In the genomic region with DNA sequence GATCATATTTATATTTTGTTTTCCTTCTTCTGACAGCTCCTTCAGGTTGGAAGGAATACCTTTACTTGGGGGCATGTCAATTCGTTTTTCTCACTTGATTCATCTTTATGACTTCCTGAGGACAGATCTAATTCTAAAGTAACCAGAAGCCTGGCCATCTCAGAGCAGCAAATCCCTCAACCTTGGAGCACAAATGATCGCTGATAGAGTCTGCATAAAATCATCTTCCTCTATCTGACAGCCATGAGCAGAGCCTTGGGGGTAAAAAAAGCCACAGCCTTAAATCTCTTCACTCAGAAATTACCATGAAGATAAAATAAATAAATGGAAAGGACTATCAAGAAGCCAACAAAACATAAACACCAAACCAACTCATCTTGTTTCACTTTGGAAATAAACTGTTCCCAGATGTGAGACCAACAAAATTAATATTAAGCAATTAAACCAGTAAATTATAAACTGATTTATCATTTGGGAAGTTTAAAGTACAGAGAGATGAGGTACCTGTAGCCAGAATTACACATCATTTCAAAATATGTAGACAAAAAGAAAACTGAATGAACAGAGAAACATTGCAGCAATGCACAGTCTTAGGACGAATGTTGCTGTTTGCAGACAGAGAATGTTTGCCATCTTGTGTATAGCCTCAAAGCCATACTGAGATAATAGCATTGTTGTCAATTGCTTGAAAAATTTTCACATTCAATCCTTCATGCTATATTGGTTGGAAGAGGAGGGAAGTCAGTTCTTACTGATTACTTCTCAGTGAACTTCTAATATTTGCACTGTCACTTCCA, we compare ENCODE assay signal across 20 cellular contexts.
A peak's percentile ranks its signal among the peaks of the same experiment; 100 is the strongest.
DNase-seq lines count a peak whose midpoint lies in the region; ATAC-seq and TF ChIP-seq lines count a peak whose summit lies in the region.
"Had no signal": no experiment of that assay in that cellular context is flagged by ENCODE, and none has a peak within 500 bp of the region (broad histone marks: within the 10 kb centered on the region; RNA-seq: fewer than 3 reads in every experiment).

No MANE protein-coding gene starts in this region.

- H3K36me3 Mint-ChIP-seq in nephron progenitor cell (ENCODE audit: low read depth) = no peaks in the 10 kb centered on the region
- H3K36me3 Mint-ChIP-seq: CD14-positive monocyte had no signal

- no peaks in the 10 kb centered on the region for H4K20me1 ChIP-seq in KMS-11 (ENCODE audit: insufficient read depth)

- no peaks in the 10 kb centered on the region for H3K9me3 ChIP-seq in BE2C
- H3K9me3 ChIP-seq: A549, MG63, Peyer's patch had no signal

- H3K9me3 Mint-ChIP-seq in nephron progenitor cell = no peaks in the 10 kb centered on the region
- H3K9me3 Mint-ChIP-seq: GM23338 had no signal

- H3K4me2 ChIP-seq in KMS-11 = no peak overlapping the region
- H3K4me2 ChIP-seq: A549, GM23338 had no signal

- H3K27me3 ChIP-seq in BE2C (no peaks in the 10 kb centered on the region; the same call in 1 of the 2 replicates), KMS-11 (ENCODE audit: insufficient read depth, low read depth) (no peaks in the 10 kb centered on the region)
- H3K27me3 ChIP-seq: MG63, Peyer's patch had no signal

- no peaks in the 10 kb centered on the region for H3K27me3 Mint-ChIP-seq in nephron progenitor cell (ENCODE audit: low read depth, poor library complexity)

- TF ChIP-seq CTCF in BE2C (IDR thresholded peaks at IDR 0.05; ENCODE audit: low read depth, low read length) = no peak
- TF ChIP-seq CTCF in KMS-11 (conservative IDR thresholded peaks at IDR 0.05; ENCODE audit: low read depth, low read length) = no peak
- no peak for TF ChIP-seq CTCF in nephron progenitor cell (IDR thresholded peaks at IDR 0.05)

- no peak for ATAC-seq in GM19324 (IDR thresholded peaks at IDR 0.05; ENCODE audit: low FRiP score, unreplicated experiment)
- no peak for ATAC-seq in HG02840 (IDR thresholded peaks at IDR 0.05; ENCODE audit: low FRiP score, unreplicated experiment)
- ATAC-seq in HG03139 (IDR thresholded peaks at IDR 0.05; ENCODE audit: unreplicated experiment) = no peak
- ATAC-seq: A549, GM12878, GM23338, HepG2 had no signal

- H3K27ac Mint-ChIP-seq in nephron progenitor cell = peak overlapping the region; percentile 77
- H3K27ac Mint-ChIP-seq: CD14-positive monocyte, GM23338 had no signal

- H3K4me3 Mint-ChIP-seq in nephron progenitor cell = no peak overlapping the region
- H3K4me3 Mint-ChIP-seq: CD14-positive monocyte, GM23338 had no signal

- H2AFZ ChIP-seq in KMS-11 (ENCODE audit: low read depth) = peak overlapping the region; percentile 14; the same call in 1 of the 2 replicates
- H2AFZ ChIP-seq: GM23338 had no signal

- DNase-seq in BE2C (no peak), amniotic epithelial cell (ENCODE audit: low read depth) (peak; percentile 29), nephron progenitor cell (no peak), GDM1 (lab: John Stamatoyannopoulos, UW) (no peak)
- DNase-seq: DMS79, MG63, NCI-H1092 treated with DMSO at 0.1 percent for 48 hours, NCI-H2081 treated with DMSO at 0.1 percent for 48 hours, NCI-H510A, Peyer's patch, Right ventricle myocardium superior had no signal

- H3K9ac ChIP-seq in KMS-11 = no peak overlapping the region

- H3K27ac ChIP-seq in KMS-11 = no peak overlapping the region
- H3K27ac ChIP-seq: A549, Peyer's patch had no signal

- peak overlapping the region; percentile 31; the same call in 1 of the 2 replicates for H3K4me3 ChIP-seq in BE2C (ENCODE audit: low read depth, low read length)
- H3K4me3 ChIP-seq in KMS-11 (IDR thresholded peaks at IDR 0.05; ENCODE audit: insufficient read depth, low read depth, low read length) = no peak overlapping the region
- H3K4me3 ChIP-seq: A549, GM12878, GM23338, MG63, Peyer's patch had no signal

- H3K79me2 ChIP-seq in KMS-11 (ENCODE audit: insufficient read depth, low read depth) = no peaks in the 10 kb centered on the region

- peaks cover 7% of the 10 kb centered on the region for H3K4me1 Mint-ChIP-seq in nephron progenitor cell
- H3K4me1 Mint-ChIP-seq: CD14-positive monocyte, GM23338 had no signal

- H3K4me1 ChIP-seq in BE2C (no peaks in the 10 kb centered on the region; the same call in none of the 2 replicates), KMS-11 (ENCODE audit: low read depth, poor library complexity, severe bottlenecking) (no peaks in the 10 kb centered on the region)
- H3K4me1 ChIP-seq: A549, Peyer's patch had no signal

- H3K36me3 ChIP-seq in BE2C = no peaks in the 10 kb centered on the region
- no peaks in the 10 kb centered on the region for H3K36me3 ChIP-seq in KMS-11 (ENCODE audit: insufficient read depth)
- H3K36me3 ChIP-seq: MG63, Peyer's patch had no signal
